ENCODE assay signal across 8 cellular contexts in the genomic region with DNA sequence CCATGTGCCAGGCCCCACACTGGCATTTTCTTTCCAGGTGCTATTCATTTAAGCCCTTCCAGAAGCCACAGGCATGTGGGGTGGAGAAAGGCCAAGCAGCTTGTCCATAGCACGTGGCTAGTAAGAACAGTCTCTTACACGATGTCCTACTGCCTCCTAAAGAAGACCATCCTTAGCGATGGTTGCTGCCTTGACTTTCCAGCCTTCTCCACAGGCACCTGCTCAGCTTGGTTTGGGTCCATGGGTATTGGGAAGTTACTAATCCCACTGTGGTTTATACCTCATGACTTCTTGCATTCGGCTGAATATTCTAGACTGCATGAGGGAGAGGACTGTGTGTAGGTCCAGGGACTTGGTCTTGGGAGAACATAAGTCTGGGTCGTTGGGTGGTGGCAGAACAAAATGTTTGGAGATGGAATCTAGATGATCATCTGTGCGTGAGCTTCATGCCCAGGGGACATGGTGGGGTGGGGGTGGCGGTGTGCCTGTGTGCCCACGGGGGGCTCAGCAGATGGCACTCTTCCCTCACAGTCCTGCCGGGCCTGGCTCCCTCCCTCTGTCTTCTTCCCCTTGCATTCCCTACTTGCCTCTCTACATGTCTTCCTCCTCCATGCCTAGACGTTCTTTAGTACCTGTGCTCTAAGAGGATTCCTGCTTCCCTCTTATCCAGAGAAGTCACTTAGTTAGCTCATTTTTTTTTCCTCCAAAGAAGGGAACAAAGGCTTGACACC. TPM values are rescaled to one million over a fixed set of nuclear protein-coding genes. Genes with fewer than 3 reads are reported as not detected.
DNase-seq lines count a peak whose midpoint lies in the region; ATAC-seq and TF ChIP-seq lines count a peak whose summit lies in the region.

No MANE protein-coding gene starts in this region.

- TF ChIP-seq POLR2A in tibial nerve (IDR thresholded peaks at IDR 0.05), result no peak

- H3K4me2 ChIP-seq in DOHH2 (ENCODE audit: low read length) (0 out of 2 replicates have a peak overlapping the region, but pooled peaks have one; percentile 3), Karpas-422 (ENCODE audit: low read depth, low read length, poor library complexity, severe bottlenecking) (no peak overlapping the region)

- H3K27ac ChIP-seq in DOHH2 (ENCODE audit: low read depth, low read length) (no peak overlapping the region), Karpas-422 (ENCODE audit: low read length) (no peak overlapping the region), layer of hippocampus (ENCODE audit: low read depth, low read length) (peak overlapping the region; percentile 46), tibial nerve (no peak overlapping the region)

- H3F3A ChIP-seq in DOHH2 (ENCODE audit: control insufficient read depth, insufficient read depth), result no peaks in the 10 kb centered on the region

- H3K9me2 ChIP-seq in DOHH2 (replicated peaks; ENCODE audit: control insufficient read depth, low read length) (no peaks in the 10 kb centered on the region), Karpas-422 (replicated peaks; ENCODE audit: insufficient read depth, low read length) (no peaks in the 10 kb centered on the region)

- H3K79me2 ChIP-seq in DOHH2 (ENCODE audit: control insufficient read depth, low read length) (no peaks in the 10 kb centered on the region), Karpas-422 (ENCODE audit: low read length) (no peaks in the 10 kb centered on the region)

- 64 to 67% methylated on average over 10 of the region's 10 CpGs for whole genome bisulfite sequencing in tibial nerve, 2 donors

- H4K20me1 ChIP-seq in DOHH2 (ENCODE audit: control insufficient read depth, insufficient read depth, low read depth, low read length), result no peaks in the 10 kb centered on the region
- no peaks in the 10 kb centered on the region for H4K20me1 ChIP-seq in Karpas-422 (ENCODE audit: insufficient read depth, low read depth, low read length)

- peaks cover 26% of the 10 kb centered on the region for H3K4me1 ChIP-seq in DOHH2 (ENCODE audit: control insufficient read depth, low read length)
- H3K4me1 ChIP-seq in Karpas-422 (ENCODE audit: low read length), result peaks cover 16% of the 10 kb centered on the region
- H3K4me1 ChIP-seq in tibial nerve, result peaks cover 0 to 14% (median 3%) of the 10 kb centered on the region in 4 donors

- H3K36me3 ChIP-seq in DOHH2 (ENCODE audit: control insufficient read depth, low read length) (no peaks in the 10 kb centered on the region), Karpas-422 (ENCODE audit: insufficient read depth, low read length) (no peaks in the 10 kb centered on the region), tibial nerve (no peaks in the 10 kb centered on the region)

- TF ChIP-seq CTCF in DOHH2 (IDR thresholded peaks at IDR 0.05; ENCODE audit: low read depth, low read length, poor library complexity, severe bottlenecking) (peak; percentile 70), tibial nerve (IDR thresholded peaks at IDR 0.05) (peak; percentile 7 to 29 (median 16))

- no peak overlapping the region for H3K9ac ChIP-seq in Karpas-422 (ENCODE audit: low read length)

- no peak for TF ChIP-seq EP300 in tibial nerve (IDR thresholded peaks at IDR 0.05)

- ATAC-seq in HG02852 (IDR thresholded peaks at IDR 0.05; ENCODE audit: unreplicated experiment), result no peak
- no peak for ATAC-seq in GM21423 (IDR thresholded peaks at IDR 0.05; ENCODE audit: unreplicated experiment)

- no peak overlapping the region for H3K4me3 ChIP-seq in DOHH2 (ENCODE audit: low read length)
- no peak overlapping the region for H3K4me3 ChIP-seq in Karpas-422 (ENCODE audit: low read length)
- H3K4me3 ChIP-seq in tibial nerve, result no peak overlapping the region

- H3K9me3 ChIP-seq in DOHH2 (ENCODE audit: control insufficient read depth, insufficient read depth, low read length) (no peaks in the 10 kb centered on the region), Karpas-422 (ENCODE audit: low read length) (no peaks in the 10 kb centered on the region), tibial nerve (no peaks in the 10 kb centered on the region)

- DNase-seq in Karpas-422 (peak; percentile 70), tibial nerve (ENCODE audit: low spot score in 2 of 2) (no peak), GOT3 (lab: John Stamatoyannopoulos, UW) (no peak)
- DNase-seq in activated T-cell treated with anti-CD3 and anti-CD28 coated beads, Interleukin-2, amount 50 U/mL, for 1 hour, result peak; percentile 37

- H3K27me3 ChIP-seq in DOHH2 (ENCODE audit: control insufficient read depth, low read length) (no peaks in the 10 kb centered on the region), Karpas-422 (ENCODE audit: low read length) (no peaks in the 10 kb centered on the region), layer of hippocampus (ENCODE audit: control insufficient read depth, insufficient read depth, low read length) (no peaks in the 10 kb centered on the region), tibial nerve (no peaks in the 10 kb centered on the region)

- no peak overlapping the region for H2AFZ ChIP-seq in Karpas-422 (ENCODE audit: low read length)

RNA-seq across cellular contexts. Expression of a gene that starts 49.1 kb away (rescaled TPM):
- total RNA-seq in Karpas-422 (2014; rRNA removed; shearing (Covaris generic); ENCODE audit: low replicate concordance), result 1.8 and 2.4 TPM in 2 replicates
- total RNA-seq in tibial nerve, result 10 to 100 TPM in 2 of 4 donors, 1 to 10 TPM in 2; 8.4 to 17.7 (median 12.6) TPM

Comparison
In these comparisons a context has a peak if more than half of its experiments do, and no peak if none do; other contexts are left out.
1. DNase-seq: peak in Karpas-422 (single experiment) and activated T-cell treated with anti-CD3 and anti-CD28 coated beads, Interleukin-2, amount 50 U/mL, for 1 hour (single experiment); none in tibial nerve (0 of 2) and GOT3 (single experiment).